In genomic region chr17:51120739-51121619, GRCh38 we compare ENCODE assay signal across 1 cellular context.
TF ChIP-seq lines count a peak whose summit lies in the region.

A gene with protein sequence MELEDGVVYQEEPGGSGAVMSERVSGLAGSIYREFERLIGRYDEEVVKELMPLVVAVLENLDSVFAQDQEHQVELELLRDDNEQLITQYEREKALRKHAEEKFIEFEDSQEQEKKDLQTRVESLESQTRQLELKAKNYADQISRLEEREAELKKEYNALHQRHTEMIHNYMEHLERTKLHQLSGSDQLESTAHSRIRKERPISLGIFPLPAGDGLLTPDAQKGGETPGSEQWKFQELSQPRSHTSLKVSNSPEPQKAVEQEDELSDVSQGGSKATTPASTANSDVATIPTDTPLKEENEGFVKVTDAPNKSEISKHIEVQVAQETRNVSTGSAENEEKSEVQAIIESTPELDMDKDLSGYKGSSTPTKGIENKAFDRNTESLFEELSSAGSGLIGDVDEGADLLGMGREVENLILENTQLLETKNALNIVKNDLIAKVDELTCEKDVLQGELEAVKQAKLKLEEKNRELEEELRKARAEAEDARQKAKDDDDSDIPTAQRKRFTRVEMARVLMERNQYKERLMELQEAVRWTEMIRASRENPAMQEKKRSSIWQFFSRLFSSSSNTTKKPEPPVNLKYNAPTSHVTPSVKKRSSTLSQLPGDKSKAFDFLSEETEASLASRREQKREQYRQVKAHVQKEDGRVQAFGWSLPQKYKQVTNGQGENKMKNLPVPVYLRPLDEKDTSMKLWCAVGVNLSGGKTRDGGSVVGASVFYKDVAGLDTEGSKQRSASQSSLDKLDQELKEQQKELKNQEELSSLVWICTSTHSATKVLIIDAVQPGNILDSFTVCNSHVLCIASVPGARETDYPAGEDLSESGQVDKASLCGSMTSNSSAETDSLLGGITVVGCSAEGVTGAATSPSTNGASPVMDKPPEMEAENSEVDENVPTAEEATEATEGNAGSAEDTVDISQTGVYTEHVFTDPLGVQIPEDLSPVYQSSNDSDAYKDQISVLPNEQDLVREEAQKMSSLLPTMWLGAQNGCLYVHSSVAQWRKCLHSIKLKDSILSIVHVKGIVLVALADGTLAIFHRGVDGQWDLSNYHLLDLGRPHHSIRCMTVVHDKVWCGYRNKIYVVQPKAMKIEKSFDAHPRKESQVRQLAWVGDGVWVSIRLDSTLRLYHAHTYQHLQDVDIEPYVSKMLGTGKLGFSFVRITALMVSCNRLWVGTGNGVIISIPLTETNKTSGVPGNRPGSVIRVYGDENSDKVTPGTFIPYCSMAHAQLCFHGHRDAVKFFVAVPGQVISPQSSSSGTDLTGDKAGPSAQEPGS (N-terminal part only) (minus strand): TSS chr17:51120868. CDS start chr17:51120656, 212 bp downstream.

TF ChIP-seq in HEK293, 187 proteins besides CTCF, POLR2A, EP300 and RAD21 (continued from another document):
- peak; percentile 88 for TF ChIP-seq ZNF398 (tag by site-specific recombination; IDR thresholded peaks at IDR 0.05)
- TF ChIP-seq ZNF560 (tag by site-specific recombination; IDR thresholded peaks at IDR 0.05; ENCODE audit: borderline replicate concordance): no peak
- TF ChIP-seq ZNF548 (tag by site-specific recombination; IDR thresholded peaks at IDR 0.05): no peak
- no peak for TF ChIP-seq ZBTB7A (tag by site-specific recombination; IDR thresholded peaks at IDR 0.05; ENCODE audit: low read depth)
- TF ChIP-seq, protein P1, sequence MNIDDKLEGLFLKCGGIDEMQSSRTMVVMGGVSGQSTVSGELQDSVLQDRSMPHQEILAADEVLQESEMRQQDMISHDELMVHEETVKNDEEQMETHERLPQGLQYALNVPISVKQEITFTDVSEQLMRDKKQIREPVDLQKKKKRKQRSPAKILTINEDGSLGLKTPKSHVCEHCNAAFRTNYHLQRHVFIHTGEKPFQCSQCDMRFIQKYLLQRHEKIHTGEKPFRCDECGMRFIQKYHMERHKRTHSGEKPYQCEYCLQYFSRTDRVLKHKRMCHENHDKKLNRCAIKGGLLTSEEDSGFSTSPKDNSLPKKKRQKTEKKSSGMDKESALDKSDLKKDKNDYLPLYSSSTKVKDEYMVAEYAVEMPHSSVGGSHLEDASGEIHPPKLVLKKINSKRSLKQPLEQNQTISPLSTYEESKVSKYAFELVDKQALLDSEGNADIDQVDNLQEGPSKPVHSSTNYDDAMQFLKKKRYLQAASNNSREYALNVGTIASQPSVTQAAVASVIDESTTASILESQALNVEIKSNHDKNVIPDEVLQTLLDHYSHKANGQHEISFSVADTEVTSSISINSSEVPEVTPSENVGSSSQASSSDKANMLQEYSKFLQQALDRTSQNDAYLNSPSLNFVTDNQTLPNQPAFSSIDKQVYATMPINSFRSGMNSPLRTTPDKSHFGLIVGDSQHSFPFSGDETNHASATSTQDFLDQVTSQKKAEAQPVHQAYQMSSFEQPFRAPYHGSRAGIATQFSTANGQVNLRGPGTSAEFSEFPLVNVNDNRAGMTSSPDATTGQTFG (tag by site-specific recombination; IDR thresholded peaks at IDR 0.05; ENCODE audit: borderline replicate concordance): no peak
- TF ChIP-seq, protein P2, sequence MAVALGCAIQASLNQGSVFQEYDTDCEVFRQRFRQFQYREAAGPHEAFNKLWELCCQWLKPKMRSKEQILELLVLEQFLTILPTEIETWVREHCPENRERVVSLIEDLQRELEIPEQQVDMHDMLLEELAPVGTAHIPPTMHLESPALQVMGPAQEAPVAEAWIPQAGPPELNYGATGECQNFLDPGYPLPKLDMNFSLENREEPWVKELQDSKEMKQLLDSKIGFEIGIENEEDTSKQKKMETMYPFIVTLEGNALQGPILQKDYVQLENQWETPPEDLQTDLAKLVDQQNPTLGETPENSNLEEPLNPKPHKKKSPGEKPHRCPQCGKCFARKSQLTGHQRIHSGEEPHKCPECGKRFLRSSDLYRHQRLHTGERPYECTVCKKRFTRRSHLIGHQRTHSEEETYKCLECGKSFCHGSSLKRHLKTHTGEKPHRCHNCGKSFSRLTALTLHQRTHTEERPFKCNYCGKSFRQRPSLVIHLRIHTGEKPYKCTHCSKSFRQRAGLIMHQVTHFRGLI (tag by site-specific recombination; IDR thresholded peaks at IDR 0.05): peak; percentile 68
- peak; percentile 55; the same call in 1 of the 2 replicates for TF ChIP-seq ZFP69B (tag by site-specific recombination; IDR thresholded peaks at IDR 0.05)
- peak; percentile 43 for TF ChIP-seq SP7 (tag by site-specific recombination; IDR thresholded peaks at IDR 0.05)
- TF ChIP-seq ZNF274 (IDR thresholded peaks at IDR 0.05; ENCODE audit: low read length): no peak
- TF ChIP-seq ZNF274 (tag by site-specific recombination; IDR thresholded peaks at IDR 0.05; ENCODE audit: borderline replicate concordance): no peak
- TF ChIP-seq HOXC10 (CRISPR knock-in tag; IDR thresholded peaks at IDR 0.05): 0 out of 2 replicates have a peak, but pooled peaks have one; percentile 64
- TF ChIP-seq ZNF701 (tag by site-specific recombination; IDR thresholded peaks at IDR 0.05): no peak
- TF ChIP-seq, protein P3, sequence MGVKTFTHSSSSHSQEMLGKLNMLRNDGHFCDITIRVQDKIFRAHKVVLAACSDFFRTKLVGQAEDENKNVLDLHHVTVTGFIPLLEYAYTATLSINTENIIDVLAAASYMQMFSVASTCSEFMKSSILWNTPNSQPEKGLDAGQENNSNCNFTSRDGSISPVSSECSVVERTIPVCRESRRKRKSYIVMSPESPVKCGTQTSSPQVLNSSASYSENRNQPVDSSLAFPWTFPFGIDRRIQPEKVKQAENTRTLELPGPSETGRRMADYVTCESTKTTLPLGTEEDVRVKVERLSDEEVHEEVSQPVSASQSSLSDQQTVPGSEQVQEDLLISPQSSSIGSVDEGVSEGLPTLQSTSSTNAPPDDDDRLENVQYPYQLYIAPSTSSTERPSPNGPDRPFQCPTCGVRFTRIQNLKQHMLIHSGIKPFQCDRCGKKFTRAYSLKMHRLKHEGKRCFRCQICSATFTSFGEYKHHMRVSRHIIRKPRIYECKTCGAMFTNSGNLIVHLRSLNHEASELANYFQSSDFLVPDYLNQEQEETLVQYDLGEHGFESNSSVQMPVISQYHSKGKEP (tag by site-specific recombination; IDR thresholded peaks at IDR 0.05): no peak
- TF ChIP-seq ZBTB21 (tag by site-specific recombination; IDR thresholded peaks at IDR 0.05): peak; percentile 51
- no peak for TF ChIP-seq ZNF521 (tag by site-specific recombination; IDR thresholded peaks at IDR 0.05)
- no peak for TF ChIP-seq ZNF777 (tag by site-specific recombination; IDR thresholded peaks at IDR 0.05; ENCODE audit: borderline replicate concordance)
- peak; percentile 97 for TF ChIP-seq ZBTB1 (tag by site-specific recombination; IDR thresholded peaks at IDR 0.05)
- no peak for TF ChIP-seq ZNF311 (tag by site-specific recombination; IDR thresholded peaks at IDR 0.05; ENCODE audit: borderline replicate concordance)
- no peak for TF ChIP-seq ZNF530 (tag by site-specific recombination; IDR thresholded peaks at IDR 0.05; ENCODE audit: low read depth)
- TF ChIP-seq ZNF37A (tag by site-specific recombination; IDR thresholded peaks at IDR 0.05): no peak
- no peak for TF ChIP-seq ZNF112 (tag by site-specific recombination; IDR thresholded peaks at IDR 0.05)
- TF ChIP-seq ZNF211 (tag by site-specific recombination; IDR thresholded peaks at IDR 0.05; ENCODE audit: low read depth): no peak
- TF ChIP-seq PATZ1 (tag by site-specific recombination; IDR thresholded peaks at IDR 0.05): peak; percentile 88
- TF ChIP-seq SETDB1 (IDR thresholded peaks at IDR 0.05; ENCODE audit: insufficient read length, low read length): no peak
- peak; percentile 42; the same call in 1 of the 2 replicates for TF ChIP-seq ZNF610 (tag by site-specific recombination; IDR thresholded peaks at IDR 0.05; ENCODE audit: borderline replicate concordance)
